ENCODE assay signal across 8 cellular contexts in the genomic region with DNA sequence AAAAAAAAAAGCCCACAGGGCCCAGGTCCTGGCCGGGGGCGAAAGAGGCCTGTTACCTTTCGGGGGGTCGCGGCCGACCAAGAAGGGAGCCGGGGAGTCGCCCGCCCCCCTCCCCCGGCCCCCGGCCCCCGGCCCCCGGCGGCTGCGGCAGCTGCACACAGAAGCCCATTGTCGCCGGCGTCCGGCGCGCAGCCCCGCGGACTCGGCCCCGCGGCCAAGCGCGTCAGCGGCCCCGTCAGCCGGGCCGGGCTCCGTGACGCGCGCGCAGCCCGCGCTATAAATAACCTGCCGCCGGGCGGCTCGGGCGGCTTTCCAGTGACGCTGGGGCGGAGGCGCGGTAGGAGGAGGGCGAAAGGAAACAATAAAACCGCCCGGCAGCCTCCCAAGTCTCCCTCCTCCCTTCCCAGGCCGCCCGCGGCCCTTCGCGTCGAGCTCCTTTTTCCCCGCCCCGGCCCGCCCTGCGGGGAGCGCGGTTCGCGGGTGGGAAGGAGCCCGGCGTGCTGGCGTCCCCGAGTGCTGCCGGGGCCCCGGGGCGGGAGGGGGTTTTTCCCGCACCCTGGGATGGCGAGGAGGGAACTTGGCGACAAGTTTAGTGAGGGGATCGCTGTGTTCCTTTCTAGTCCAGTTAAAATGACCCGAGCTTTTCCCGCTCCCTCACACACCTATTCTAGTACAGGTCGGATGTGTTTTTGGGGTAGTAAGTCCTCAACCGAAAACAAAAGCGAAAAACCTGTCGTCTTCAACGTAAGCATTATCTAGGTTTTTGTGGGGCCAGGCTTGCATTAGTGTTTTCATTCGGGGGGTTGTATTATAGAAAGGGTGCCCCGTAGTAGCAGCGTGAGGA. TPM values are rescaled to one million over a fixed set of nuclear protein-coding genes. Genes with fewer than 3 reads are reported as not detected.
A peak's percentile ranks its signal among the peaks of the same experiment; 100 is the strongest.
DNase-seq lines count a peak whose midpoint lies in the region; ATAC-seq and TF ChIP-seq lines count a peak whose summit lies in the region.

No MANE protein-coding gene starts in this region.

- no peaks in the 10 kb centered on the region for H3K27me3 ChIP-seq in SK-N-SH (ENCODE audit: insufficient read depth)
- H3K27me3 ChIP-seq in testis: no peaks in the 10 kb centered on the region

- 0 out of 4 replicates have a peak, but pooled peaks of 1 of the 2 experiments have one; percentile 18 for TF ChIP-seq EP300 in SK-N-SH (IDR thresholded peaks at IDR 0.05; ENCODE audit: borderline replicate concordance in 1 of 2, low read depth in 1 of 2, low read length in 1 of 2)

- no peak for TF ChIP-seq POLR2A in testis (IDR thresholded peaks at IDR 0.05)

- H3K9me2 ChIP-seq in SK-N-SH: no peaks in the 10 kb centered on the region

- CTCF ChIA-PET in SK-N-SH (lab: Yijun Ruan, JAX): interaction anchor here (1.9 to 4.9 kb wide), 2 partner anchors 8 to 247 kb away, joined by 8 to 21 read pairs; no protein-coding TSS in a partner anchor

- H3K9me3 ChIP-seq in SK-N-SH (no peaks in the 10 kb centered on the region), testis (no peaks in the 10 kb centered on the region)

- peaks cover 14% of the 10 kb centered on the region for H3K4me1 Mint-ChIP-seq in glutamatergic neuron (ENCODE audit: low read depth, unreplicated experiment)
- H3K4me1 Mint-ChIP-seq in osteocyte (ENCODE audit: unreplicated experiment): peaks cover 8% of the 10 kb centered on the region

- H3K4me3 ChIP-seq in SK-N-SH (ENCODE audit: low read depth in 2 of 2, low read length in 1 of 2) (peak overlapping the region; percentile 68 to 87), testis (peak overlapping the region; percentile 93 to 99)

- ATAC-seq in activated naive CD4-positive, alpha-beta T cell treated with anti-CD3 and anti-CD28 coated beads, Interleukin-2, amount 50 U/mL, for 72 hours: peak; percentile 69 to 70

- intact Hi-C loops in testis (cut with DNase I; ENCODE audit: low total_unique reads): no loop called here

- no peaks in the 10 kb centered on the region for H3K9me3 Mint-ChIP-seq in activated naive CD4-positive, alpha-beta T cell treated with anti-CD3 and anti-CD28 coated beads, Interleukin-2, amount 50 U/mL, for 72 hours
- H3K9me3 Mint-ChIP-seq in glutamatergic neuron (ENCODE audit: unreplicated experiment) (peaks cover 8% of the 10 kb centered on the region), osteocyte (ENCODE audit: unreplicated experiment) (no peaks in the 10 kb centered on the region)

- peak overlapping the region; percentile 97 to 99 for H3K27ac Mint-ChIP-seq in activated naive CD4-positive, alpha-beta T cell treated with anti-CD3 and anti-CD28 coated beads, Interleukin-2, amount 50 U/mL, for 72 hours
- H3K27ac Mint-ChIP-seq in glutamatergic neuron (ENCODE audit: unreplicated experiment) (peak overlapping the region; percentile 92), osteocyte (ENCODE audit: unreplicated experiment) (peak overlapping the region; percentile 96)

- no peak for TF ChIP-seq RAD21 in SK-N-SH (IDR thresholded peaks at IDR 0.05; ENCODE audit: low read length)

- H2AFZ ChIP-seq in SK-N-SH (ENCODE audit: low read depth): peak overlapping the region; percentile 91

- peak overlapping the region; percentile 94 for H3K4me2 ChIP-seq in SK-N-SH

- H3K27me3 Mint-ChIP-seq in glutamatergic neuron (ENCODE audit: unreplicated experiment) (peaks cover 12% of the 10 kb centered on the region), osteocyte (ENCODE audit: unreplicated experiment) (no peaks in the 10 kb centered on the region)

- POLR2A ChIA-PET in SK-N-SH (lab: Yijun Ruan, JAX): no interaction called here

- no peaks in the 10 kb centered on the region for H3K79me2 ChIP-seq in SK-N-SH (ENCODE audit: insufficient read depth)

- peak; percentile 96 for DNase-seq in GM03348 (ENCODE audit: low spot score)
- DNase-seq in HCEC 1CT: peak; percentile 93
- peak; percentile 91 for DNase-seq in M059J (ENCODE audit: low read depth)
- DNase-seq in SK-N-SH: peak; percentile 85
- peak; percentile 82 to 91 for DNase-seq in activated naive CD4-positive, alpha-beta T cell treated with anti-CD3 and anti-CD28 coated beads, Interleukin-2, amount 50 U/mL, for 72 hours (ENCODE audit: low spot score in 2 of 2)
- peak; percentile 91 for DNase-seq in glutamatergic neuron
- peak; percentile 97 for DNase-seq in osteocyte (ENCODE audit: extremely low spot score, unreplicated experiment)
- DNase-seq in testis: peak; percentile 95

- peaks cover 5 to 9% of the 10 kb centered on the region in 2 experiments; a peak in 2 of 4 replicates for H3K4me1 ChIP-seq in SK-N-SH (ENCODE audit: control insufficient read depth in 1 of 2, insufficient read depth in 2 of 2, low read depth in 1 of 2, low read length in 1 of 2)
- H3K4me1 ChIP-seq in testis: peaks cover 6% of the 10 kb centered on the region

- TF ChIP-seq CTCF in SK-N-SH (IDR thresholded peaks at IDR 0.05): no peak
- TF ChIP-seq CTCF in glutamatergic neuron (IDR thresholded peaks at IDR 0.05; ENCODE audit: partially characterized antibody, unreplicated experiment): no peak
- no peak for TF ChIP-seq CTCF in osteocyte (IDR thresholded peaks at IDR 0.05)
- no peak for TF ChIP-seq CTCF in testis (IDR thresholded peaks at IDR 0.05)

- H3K36me3 Mint-ChIP-seq in activated naive CD4-positive, alpha-beta T cell treated with anti-CD3 and anti-CD28 coated beads, Interleukin-2, amount 50 U/mL, for 72 hours: peaks cover 0 to 11% of the 10 kb centered on the region in 2 donors
- H3K36me3 Mint-ChIP-seq in glutamatergic neuron (ENCODE audit: unreplicated experiment): no peaks in the 10 kb centered on the region
- H3K36me3 Mint-ChIP-seq in osteocyte (ENCODE audit: unreplicated experiment): no peaks in the 10 kb centered on the region

- peaks cover 0 to 3% of the 10 kb centered on the region in 2 experiments for H3K36me3 ChIP-seq in SK-N-SH (replicated peaks in 1 of 2; ENCODE audit: control insufficient read depth in 1 of 2, insufficient read depth in 2 of 2, low read length in 1 of 2)
- no peaks in the 10 kb centered on the region for H3K36me3 ChIP-seq in testis (ENCODE audit: low read depth, missing control alignments)

- H3K9ac ChIP-seq in SK-N-SH: peak overlapping the region; percentile 99

- H4K20me1 ChIP-seq in SK-N-SH (ENCODE audit: insufficient read depth): no peaks in the 10 kb centered on the region

- H3F3A ChIP-seq in SK-N-SH (replicated peaks; ENCODE audit: insufficient read depth): peaks cover 20% of the 10 kb centered on the region

- H3K4me3 Mint-ChIP-seq in glutamatergic neuron (ENCODE audit: unreplicated experiment): peak overlapping the region; percentile 92
- H3K4me3 Mint-ChIP-seq in osteocyte (ENCODE audit: unreplicated experiment): peak overlapping the region; percentile 87

- peak overlapping the region in 1 of 2 experiments; percentile 92; a peak in 3 of 4 replicates for H3K27ac ChIP-seq in SK-N-SH (ENCODE audit: low read depth in 2 of 2, low read length in 1 of 2)
- peak overlapping the region; percentile 100 for H3K27ac ChIP-seq in testis

- WGBS in SK-N-SH (ENCODE audit: low lambda C conversion rate): 2% methylated on average over 25 of the region's 86 CpGs
- WGBS in testis, 2 donors: 0% methylated on average over 27 to 86 of the region's 86 CpGs

TF ChIP-seq in SK-N-SH, 30 proteins besides CTCF, POLR2A, EP300 and RAD21 (continues in another document):
- TF ChIP-seq NRF1 (IDR thresholded peaks at IDR 0.05; ENCODE audit: low read depth, low read length) (peak; percentile 44; the same call in 1 of the 2 replicates), MEF2A (IDR thresholded peaks at IDR 0.05; ENCODE audit: borderline replicate concordance, low read depth) (peak; percentile 86), CHD2 (IDR thresholded peaks at IDR 0.05; ENCODE audit: low read length, partially characterized antibody) (no peak), MXI1 (IDR thresholded peaks at IDR 0.05; ENCODE audit: low read depth, low read length) (no peak), SMC3 (IDR thresholded peaks at IDR 0.05; ENCODE audit: low read depth, low read length) (no peak), NFIC (IDR thresholded peaks at IDR 0.05; ENCODE audit: borderline replicate concordance) (0 out of 2 replicates have a peak, but pooled peaks have one; percentile 16), RXRA (IDR thresholded peaks at IDR 0.05; ENCODE audit: borderline replicate concordance, low read depth) (no peak)
- TF ChIP-seq, protein P1, sequence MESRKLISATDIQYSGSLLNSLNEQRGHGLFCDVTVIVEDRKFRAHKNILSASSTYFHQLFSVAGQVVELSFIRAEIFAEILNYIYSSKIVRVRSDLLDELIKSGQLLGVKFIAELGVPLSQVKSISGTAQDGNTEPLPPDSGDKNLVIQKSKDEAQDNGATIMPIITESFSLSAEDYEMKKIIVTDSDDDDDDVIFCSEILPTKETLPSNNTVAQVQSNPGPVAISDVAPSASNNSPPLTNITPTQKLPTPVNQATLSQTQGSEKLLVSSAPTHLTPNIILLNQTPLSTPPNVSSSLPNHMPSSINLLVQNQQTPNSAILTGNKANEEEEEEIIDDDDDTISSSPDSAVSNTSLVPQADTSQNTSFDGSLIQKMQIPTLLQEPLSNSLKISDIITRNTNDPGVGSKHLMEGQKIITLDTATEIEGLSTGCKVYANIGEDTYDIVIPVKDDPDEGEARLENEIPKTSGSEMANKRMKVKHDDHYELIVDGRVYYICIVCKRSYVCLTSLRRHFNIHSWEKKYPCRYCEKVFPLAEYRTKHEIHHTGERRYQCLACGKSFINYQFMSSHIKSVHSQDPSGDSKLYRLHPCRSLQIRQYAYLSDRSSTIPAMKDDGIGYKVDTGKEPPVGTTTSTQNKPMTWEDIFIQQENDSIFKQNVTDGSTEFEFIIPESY (IDR thresholded peaks at IDR 0.05; ENCODE audit: borderline replicate concordance, low read depth): no peak
- TF ChIP-seq, protein P2, sequence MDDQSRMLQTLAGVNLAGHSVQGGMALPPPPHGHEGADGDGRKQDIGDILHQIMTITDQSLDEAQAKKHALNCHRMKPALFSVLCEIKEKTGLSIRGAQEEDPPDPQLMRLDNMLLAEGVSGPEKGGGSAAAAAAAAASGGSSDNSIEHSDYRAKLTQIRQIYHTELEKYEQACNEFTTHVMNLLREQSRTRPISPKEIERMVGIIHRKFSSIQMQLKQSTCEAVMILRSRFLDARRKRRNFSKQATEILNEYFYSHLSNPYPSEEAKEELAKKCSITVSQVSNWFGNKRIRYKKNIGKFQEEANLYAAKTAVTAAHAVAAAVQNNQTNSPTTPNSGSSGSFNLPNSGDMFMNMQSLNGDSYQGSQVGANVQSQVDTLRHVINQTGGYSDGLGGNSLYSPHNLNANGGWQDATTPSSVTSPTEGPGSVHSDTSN (IDR thresholded peaks at IDR 0.05): peak; percentile 27; the same call in 1 of the 2 replicates

RNA-seq across cellular contexts. Expression of a gene that starts 10.0 kb away (rescaled TPM):
- 0.20 TPM in 1 of 2 replicates, not detected in the other for total RNA-seq in M059J (2014; rRNA removed; shearing (Covaris generic))
- polyA plus RNA-seq in SK-N-SH (2012; rRNA removed): 13.9 and 16.2 TPM in 2 replicates
- polyA plus RNA-seq in SK-N-SH (2012; cell fraction: cytosol; rRNA removed): 4.2 and 9.1 TPM in 2 replicates
- 56.6 and 90.7 TPM in 2 replicates for polyA plus RNA-seq in SK-N-SH (2012; cell fraction: nucleus; rRNA removed)
- 100 to 1,000 TPM in 1 of 2 donors, 1 to 10 TPM in 1; 9.7 to 134 TPM for total RNA-seq in activated naive CD4-positive, alpha-beta T cell treated with anti-CD3 and anti-CD28 coated beads, Interleukin-2, amount 50 U/mL, for 72 hours
- total RNA-seq in glutamatergic neuron (ENCODE audit: unreplicated experiment): 2.2 TPM
- total RNA-seq in osteocyte: 1.4 and 1.8 TPM in 2 replicates
- total RNA-seq in testis: 1 to 10 TPM; 3.2 to 3.9 TPM
- 9.5 TPM for polyA plus RNA-seq in testis (ENCODE audit: insufficient read depth, low read depth, low replicate concordance)
